23 cellular contexts compared by ENCODE assay signal in genomic region chr2:79770926-79771325, GRCh38.
"Had no signal": no experiment of that assay in that cellular context is flagged by ENCODE, and none has a peak within 500 bp of the region (broad histone marks: within the 10 kb centered on the region; RNA-seq: fewer than 3 reads in every experiment).

No MANE protein-coding gene starts in this region.

- H3K4me3 Mint-ChIP-seq: immature natural killer cell; memory B cell; naive thymus-derived CD4-positive, alpha-beta T cell; natural killer cell treated with Interleukin-12 subunit alpha and Interleukin-12 subunit beta and Interleukin-15 and Interleukin-18, amount 100 ng/mL, for 72 hours; stimulated activated memory B cell treated with anti-CD40 and anti-IgM and Interleukin-4, amounts not matched to agents 10 μg/mL and 1 μg/mL and 100 μg/mL, for 72 hours; stimulated activated naive CD8-positive, alpha-beta T cell treated with anti-CD3 and anti-CD28 coated beads, Interleukin-15, amount 100 ng/mL, for 72 hours had no signal

- ATAC-seq: mucosa of descending colon; naive thymus-derived CD4-positive, alpha-beta T cell; natural killer cell treated with Interleukin-12 subunit alpha and Interleukin-12 subunit beta and Interleukin-15 and Interleukin-18, amount 100 ng/mL, for 72 hours; right lobe of liver; stimulated activated memory B cell treated with anti-CD40 and anti-IgM and Interleukin-4, amounts not matched to agents 10 μg/mL and 1 μg/mL and 100 μg/mL, for 72 hours; stimulated activated naive CD8-positive, alpha-beta T cell treated with anti-CD3 and anti-CD28 coated beads, Interleukin-15, amount 100 ng/mL, for 72 hours; upper lobe of right lung had no signal

- H3K4me1 Mint-ChIP-seq: immature natural killer cell; memory B cell; naive thymus-derived CD4-positive, alpha-beta T cell; stimulated activated memory B cell treated with anti-CD40 and anti-IgM and Interleukin-4, amounts not matched to agents 10 μg/mL and 1 μg/mL and 100 μg/mL, for 72 hours; stimulated activated naive CD8-positive, alpha-beta T cell treated with anti-CD3 and anti-CD28 coated beads, Interleukin-15, amount 100 ng/mL, for 72 hours had no signal

- H3K27ac Mint-ChIP-seq: immature natural killer cell; memory B cell; naive thymus-derived CD4-positive, alpha-beta T cell; natural killer cell treated with Interleukin-12 subunit alpha and Interleukin-12 subunit beta and Interleukin-15 and Interleukin-18, amount 100 ng/mL, for 72 hours; stimulated activated memory B cell treated with anti-CD40 and anti-IgM and Interleukin-4, amounts not matched to agents 10 μg/mL and 1 μg/mL and 100 μg/mL, for 72 hours; stimulated activated naive CD8-positive, alpha-beta T cell treated with anti-CD3 and anti-CD28 coated beads, Interleukin-15, amount 100 ng/mL, for 72 hours had no signal

- H3K27me3 Mint-ChIP-seq: memory B cell; naive thymus-derived CD4-positive, alpha-beta T cell; natural killer cell treated with Interleukin-12 subunit alpha and Interleukin-12 subunit beta and Interleukin-15 and Interleukin-18, amount 100 ng/mL, for 72 hours; stimulated activated memory B cell treated with anti-CD40 and anti-IgM and Interleukin-4, amounts not matched to agents 10 μg/mL and 1 μg/mL and 100 μg/mL, for 72 hours; stimulated activated naive CD8-positive, alpha-beta T cell treated with anti-CD3 and anti-CD28 coated beads, Interleukin-15, amount 100 ng/mL, for 72 hours had no signal

- H3K36me3 Mint-ChIP-seq: immature natural killer cell; memory B cell; naive thymus-derived CD4-positive, alpha-beta T cell; natural killer cell treated with Interleukin-12 subunit alpha and Interleukin-12 subunit beta and Interleukin-15 and Interleukin-18, amount 100 ng/mL, for 72 hours; stimulated activated memory B cell treated with anti-CD40 and anti-IgM and Interleukin-4, amounts not matched to agents 10 μg/mL and 1 μg/mL and 100 μg/mL, for 72 hours had no signal

- H3K9me3 ChIP-seq: left ventricle myocardium inferior, mucosa of descending colon, ovary, prostate gland, right atrium auricular region, right lobe of liver, suprapubic skin, thoracic aorta, tibial artery, upper lobe of right lung had no signal

- H3K27ac ChIP-seq: left ventricle myocardium inferior, ovary, prostate gland, right atrium auricular region, right lobe of liver, suprapubic skin, thoracic aorta, tibial artery, upper lobe of right lung had no signal

- DNase-seq: immature natural killer cell; islet precursor cell; left ventricle myocardium inferior; mucosa of descending colon; naive thymus-derived CD4-positive, alpha-beta T cell; ovary; right lobe of liver; stimulated activated CD4-positive, alpha-beta T cell treated with anti-CD3 and anti-CD28 coated beads, Interleukin-1b, Interleukin-23, amount 100 ng/mL, for 48 hours; stimulated activated CD4-positive, alpha-beta T cell treated with anti-CD3 and anti-CD28 coated beads, Interleukin-2, amount 100 ng/mL, for 48 hours; stimulated activated CD4-positive, alpha-beta T cell treated with anti-CD3 and anti-CD28 coated beads, Interleukin-4, amount 100 ng/mL, for 4 hours; stimulated activated CD8-positive, alpha-beta memory T cell treated with anti-CD3 and anti-CD28 coated beads, Interleukin-4, amount 100 ng/mL, for 48 hours; stimulated activated naive CD4-positive, alpha-beta T cell treated with Interleukin-2 at 50 U/mL for 16 hours; stimulated activated naive CD8-positive, alpha-beta T cell treated with anti-CD3 and anti-CD28 coated beads, Interleukin-15, amount 100 ng/mL, for 72 hours; tibial artery; trophoblast cell; upper lobe of right lung had no signal
